8 cellular contexts compared by ENCODE assay signal in the genomic region with DNA sequence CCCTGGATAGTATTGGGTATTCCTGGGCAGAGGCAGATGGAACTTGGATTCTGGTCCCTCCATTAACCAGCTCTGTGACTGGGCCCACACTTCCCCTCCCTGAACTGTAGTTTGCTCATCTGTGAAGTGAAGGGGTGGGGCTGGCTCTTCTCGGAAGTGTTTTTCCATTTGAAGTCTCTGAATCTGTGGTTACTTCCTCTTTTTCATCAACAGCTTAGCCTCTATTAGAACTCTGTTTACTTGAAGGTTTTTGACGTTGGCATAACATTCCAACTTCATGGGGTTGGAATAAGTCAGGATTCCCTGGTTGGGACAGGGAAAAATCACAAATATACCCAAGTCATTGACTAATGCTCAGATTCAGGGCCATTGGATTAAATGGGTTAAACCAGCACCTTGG. TPM values are rescaled to one million over a fixed set of nuclear protein-coding genes. Genes with fewer than 3 reads are reported as not detected.
DNase-seq lines count a peak whose midpoint lies in the region; ATAC-seq lines count a peak whose summit lies in the region.

No MANE protein-coding gene starts in this region.

- peak; percentile 87 for DNase-seq in RPMI8226
- peak; percentile 59 for DNase-seq in activated naive CD8-positive, alpha-beta T cell treated with anti-CD3 and anti-CD28 coated beads for 36 hours
- DNase-seq in stimulated activated CD8-positive, alpha-beta memory T cell treated with anti-CD3 and anti-CD28 coated beads, Interleukin-7, amount 100 ng/mL, for 1 hour (ENCODE audit: low read depth in 2 of 2), result peak; percentile 14 to 36
- DNase-seq in NCI-H774 (lab: John Stamatoyannopoulos, UW), result no peak
- no peak for DNase-seq in NCI-H748 (lab: John Stamatoyannopoulos, UW; ENCODE audit: unreplicated experiment)
- DNase-seq in HuH-7.5 (ENCODE audit: low spot score), result no peak

- peaks cover 62% of the 10 kb centered on the region for H3K36me3 Mint-ChIP-seq in activated naive CD8-positive, alpha-beta T cell treated with anti-CD3 and anti-CD28 coated beads for 36 hours

- no peaks in the 10 kb centered on the region for H3K27me3 Mint-ChIP-seq in activated naive CD8-positive, alpha-beta T cell treated with anti-CD3 and anti-CD28 coated beads for 36 hours

- no peaks in the 10 kb centered on the region for H3K9me3 Mint-ChIP-seq in activated naive CD8-positive, alpha-beta T cell treated with anti-CD3 and anti-CD28 coated beads for 36 hours

- ATAC-seq in GM18520 (IDR thresholded peaks at IDR 0.05; ENCODE audit: unreplicated experiment) (peak; percentile 43), HG02852 (IDR thresholded peaks at IDR 0.05; ENCODE audit: unreplicated experiment) (peak; percentile 60)

- H3K4me1 Mint-ChIP-seq in activated naive CD8-positive, alpha-beta T cell treated with anti-CD3 and anti-CD28 coated beads for 36 hours, result peaks cover 69% of the 10 kb centered on the region

- peak overlapping the region; percentile 89 for H3K27ac Mint-ChIP-seq in activated naive CD8-positive, alpha-beta T cell treated with anti-CD3 and anti-CD28 coated beads for 36 hours

- H3K4me3 Mint-ChIP-seq in activated naive CD8-positive, alpha-beta T cell treated with anti-CD3 and anti-CD28 coated beads for 36 hours, result peak overlapping the region; percentile 97

RNA-seq across cellular contexts. Expression of gene KIAA0040, which starts 3.6 kb away (rescaled TPM):
- 10 to 100 TPM; 26.4 to 27.6 TPM for total RNA-seq in activated naive CD8-positive, alpha-beta T cell treated with anti-CD3 and anti-CD28 coated beads for 36 hours

Comparison
In these comparisons a context has a peak if more than half of its experiments do, and no peak if none do; other contexts are left out.
1. DNase-seq: peak in RPMI8226 (single experiment), activated naive CD8-positive, alpha-beta T cell treated with anti-CD3 and anti-CD28 coated beads for 36 hours (single experiment) and stimulated activated CD8-positive, alpha-beta memory T cell treated with anti-CD3 and anti-CD28 coated beads, Interleukin-7, amount 100 ng/mL, for 1 hour (2 of 2); none in NCI-H774 (single experiment), NCI-H748 (single experiment) and HuH-7.5 (single experiment).